ENCODE assay signal across 9 cellular contexts in genomic region chr19:54201980-54202379, GRCh38. TPM values are rescaled to one million over a fixed set of nuclear protein-coding genes. Genes with fewer than 3 reads are reported as not detected.
A peak's percentile ranks its signal among the peaks of the same experiment; 100 is the strongest.
DNase-seq lines count a peak whose midpoint lies in the region; ATAC-seq, FAIRE-seq and TF ChIP-seq lines count a peak whose summit lies in the region.
"Had no signal": no experiment of that assay in that cellular context is flagged by ENCODE, and none has a peak within 500 bp of the region (broad histone marks: within the 10 kb centered on the region; RNA-seq: fewer than 3 reads in every experiment).

No MANE protein-coding gene starts in this region.

- H2BK12ac ChIP-seq in H1 (ENCODE audit: low read depth, low read length) = no peak overlapping the region

- no peak overlapping the region for H2BK120ac ChIP-seq in H1 (replicated peaks; ENCODE audit: low read depth, low read length)

- H4K5ac ChIP-seq in H1 (ENCODE audit: insufficient read length, low read depth, low read length) = no peak overlapping the region

- no peaks in the 10 kb centered on the region for H3K27me3 ChIP-seq in CD4-positive, alpha-beta memory T cell (ENCODE audit: insufficient read depth, low read length)
- no peaks in the 10 kb centered on the region for H3K27me3 ChIP-seq in NT2/D1 (ENCODE audit: insufficient read depth, insufficient read length)
- no peaks in the 10 kb centered on the region for H3K27me3 ChIP-seq in H1 (replicated peaks in 1 of 4; ENCODE audit: control insufficient read depth in 3 of 4, extremely low read depth in 1 of 4, insufficient read depth in 3 of 4, low read length in 3 of 4)
- no peaks in the 10 kb centered on the region for H3K27me3 ChIP-seq in neuron (ENCODE audit: insufficient read depth, low read length)

- peak overlapping the region; percentile 60 to 90 for H3K4me2 ChIP-seq in H1 (ENCODE audit: insufficient read depth in 1 of 2, low read depth in 2 of 2, low read length in 2 of 2)

- peak overlapping the region; percentile 96 to 100 (median 99) for H3K4me3 Mint-ChIP-seq in CD4-positive, alpha-beta memory T cell

- WGBS in H1 (ENCODE audit: extremely low coverage in 1 of 2, insufficient coverage in 1 of 2, insufficient read length in 1 of 2, insufficient replicate concordance in 2 of 2, low coverage in 1 of 2, low lambda C conversion rate in 2 of 2, missing lambda C conversion rate in 1 of 2), 2 experiments = 78% methylated on average over 13 of the region's 13 CpGs; no CpG with 5 or more reads in 1 of the 2 experiments

- no peak overlapping the region for H4K91ac ChIP-seq in H1 (replicated peaks; ENCODE audit: insufficient read length, low read length)

- H3K36me3 Mint-ChIP-seq in CD4-positive, alpha-beta memory T cell = peaks cover 48 to 58% of the 10 kb centered on the region in 2 donors

- no peak for TF ChIP-seq CTCF in H1 (IDR thresholded peaks at IDR 0.05; ENCODE audit: control extremely low read depth in 1 of 3, insufficient read depth in 1 of 3, low read depth in 1 of 3, low read length in 3 of 3)

- TF ChIP-seq EP300 in H1 (IDR thresholded peaks at IDR 0.05; ENCODE audit: borderline replicate concordance in 1 of 2, low read depth in 2 of 2, low read length in 2 of 2) = no peak

- peak overlapping the region in 6 of 7 donors; percentile 98 to 100 (median 99) for H3K27ac Mint-ChIP-seq in CD4-positive, alpha-beta memory T cell

- H3K79me2 ChIP-seq in H1 (ENCODE audit: control insufficient read depth in 1 of 2, insufficient read depth in 2 of 2, low read length in 2 of 2) = peaks cover 32 to 64% of the 10 kb centered on the region in 2 experiments

- no peak overlapping the region for H2AK5ac ChIP-seq in H1 (ENCODE audit: low read depth, low read length)

- DNase-seq in CD4-positive, alpha-beta memory T cell = no peak
- DNase-seq in NT2/D1 (ENCODE audit: low read depth, low spot score) (no peak), H1 (ENCODE audit: low read depth in 1 of 2, low spot score in 2 of 2) (no peak), NCI-H187 (lab: John Stamatoyannopoulos, UW) (no peak), NCI-H2196 treated with DMSO at 0.1 percent for 48 hours (lab: John Stamatoyannopoulos, UW; ENCODE audit: unreplicated experiment) (no peak)
- no peak for DNase-seq in stimulated activated CD4-positive, alpha-beta T cell treated with anti-CD3 and anti-CD28 coated beads, Interleukin-2, amount 100 ng/mL, for 24 hours

- H3K9ac ChIP-seq in NT2/D1 (ENCODE audit: insufficient read length, low read depth) = peak overlapping the region; percentile 98
- peak overlapping the region; percentile 98 to 99 (median 98) for H3K9ac ChIP-seq in H1 (replicated peaks in 1 of 4; ENCODE audit: extremely low read depth in 1 of 4, low read depth in 3 of 4, low read length in 3 of 4)

- POLR2A ChIA-PET in CD4-positive, alpha-beta memory T cell (lab: Charles Lee; ENCODE audit: partially characterized antibody) = interaction anchor here (0.7 to 9.8 kb wide), 8 partner anchors 8 to 84 kb away, joined by 3 to 256 read pairs (median 6); partner anchors contain the start of genes LENG1, MBOAT7 and TSEN34
- POLR2A ChIA-PET in H1 (lab: Charles Lee; ENCODE audit: partially characterized antibody) = interaction anchor here (0.9 to 28.7 kb wide), 25 partner anchors 5 to 260 kb away, joined by 3 to 909 read pairs (median 6); partner anchors contain the start of genes LILRB2, LILRB3, LILRB5 and MBOAT7

- H3K9me3 Mint-ChIP-seq in CD4-positive, alpha-beta memory T cell = peaks cover 0 to 4% (median 0%) of the 10 kb centered on the region in 8 donors

- peaks cover 34 to 74% (median 51%) of the 10 kb centered on the region in 4 donors for H3K4me1 Mint-ChIP-seq in CD4-positive, alpha-beta memory T cell

- H3K4me3 ChIP-seq in CD4-positive, alpha-beta memory T cell (ENCODE audit: low read length in 2 of 2) = peak overlapping the region; percentile 95
- H3K4me3 ChIP-seq in NT2/D1 (ENCODE audit: insufficient read length, low read depth) = peak overlapping the region; percentile 91
- peak overlapping the region; percentile 81 to 96 (median 93) for H3K4me3 ChIP-seq in H1 (ENCODE audit: extremely low read depth in 1 of 4, insufficient read depth in 2 of 4, low read depth in 3 of 4, low read length in 4 of 4)
- peak overlapping the region; percentile 85 for H3K4me3 ChIP-seq in neuron (ENCODE audit: low read length)

- no peak overlapping the region for H4K8ac ChIP-seq in H1 (ENCODE audit: extremely low read depth, insufficient read depth, low read length)

- H2BK15ac ChIP-seq in H1 (ENCODE audit: low read length) = no peak overlapping the region

- peaks cover 46 to 51% of the 10 kb centered on the region in 2 experiments for H4K20me1 ChIP-seq in H1 (replicated peaks in 1 of 2; ENCODE audit: control insufficient read depth in 1 of 2, insufficient read depth in 2 of 2, low read length in 2 of 2)

- H3K79me1 ChIP-seq in H1 (ENCODE audit: low read depth, low read length) = peaks cover 14% of the 10 kb centered on the region

- H3K14ac ChIP-seq in H1 (ENCODE audit: insufficient read length) = no peak overlapping the region

- H3K56ac ChIP-seq in H1 (replicated peaks; ENCODE audit: insufficient read length, low read depth, low read length) = no peak overlapping the region

- no peak for TF ChIP-seq RAD21 in H1 (IDR thresholded peaks at IDR 0.05 in 1 of 2, conservative IDR thresholded peaks at IDR 0.05 in 1 of 2; ENCODE audit: low read depth in 2 of 2, low read length in 2 of 2)

- H2AFZ ChIP-seq in H1 (ENCODE audit: low read length) (no peak overlapping the region), neuron (ENCODE audit: low read depth, low read length) (no peak overlapping the region)

- H3K23me2 ChIP-seq in H1 (ENCODE audit: low read depth, low read length) = peaks cover 20% of the 10 kb centered on the region

- peaks cover 62% of the 10 kb centered on the region for H3K4me1 ChIP-seq in CD4-positive, alpha-beta memory T cell (ENCODE audit: insufficient read depth, low read length)
- H3K4me1 ChIP-seq in NT2/D1 (ENCODE audit: insufficient read depth, insufficient read length) (peaks cover 13% of the 10 kb centered on the region), H1 (replicated peaks in 1 of 4; ENCODE audit: control insufficient read depth in 3 of 4, insufficient read depth in 4 of 4, low read length in 3 of 4) (peaks cover 12 to 25% (median 17%) of the 10 kb centered on the region in 4 experiments), neuron (ENCODE audit: insufficient read depth, low read length) (peaks cover 23% of the 10 kb centered on the region)

- no peak overlapping the region for H3K18ac ChIP-seq in H1 (ENCODE audit: extremely low read depth, low read length)

- CTCF ChIA-PET in CD4-positive, alpha-beta memory T cell (lab: Charles Lee; ENCODE audit: partially characterized antibody) = interaction anchor here (1.7 to 10.4 kb wide), 2 partner anchors 12 to 33 kb away, joined by 6 to 56 read pairs; partner anchors contain the start of genes MBOAT7 and TSEN34
- CTCF ChIA-PET in H1 (lab: Charles Lee; ENCODE audit: partially characterized antibody) = interaction anchor here (0.6 to 2.9 kb wide), 4 partner anchors 9 to 1322 kb away, joined by 3 to 7 read pairs (median 6); partner anchors contain the start of gene TMC4

- ATAC-seq in GM19035 (IDR thresholded peaks at IDR 0.05; ENCODE audit: unreplicated experiment) = no peak

- no peaks in the 10 kb centered on the region for H3K27me3 Mint-ChIP-seq in CD4-positive, alpha-beta memory T cell

- H3K9me3 ChIP-seq in CD4-positive, alpha-beta memory T cell (ENCODE audit: control insufficient read depth in 1 of 2, low read length in 2 of 2) = no peaks in the 10 kb centered on the region
- H3K9me3 ChIP-seq in NT2/D1 (ENCODE audit: insufficient read depth, low read length) (no peaks in the 10 kb centered on the region), H1 (ENCODE audit: insufficient read depth in 2 of 2, low read depth in 1 of 2, low read length in 1 of 2) (no peaks in the 10 kb centered on the region), neuron (ENCODE audit: low read length) (no peaks in the 10 kb centered on the region)

- intact Hi-C loops in CD4-positive, alpha-beta memory T cell (cut with micrococcal nuclease) = loop anchor here (5.0 kb wide), 2 partner anchors 245 to 770 kb away; partner anchors contain the start of genes LENG8 and ZNF761

- H2BK5ac ChIP-seq in H1 (ENCODE audit: low read depth, low read length) = no peak overlapping the region

- H3K4ac ChIP-seq in H1 (replicated peaks; ENCODE audit: insufficient read length, low read depth, low read length) = no peak overlapping the region

- H3K27ac ChIP-seq in CD4-positive, alpha-beta memory T cell (ENCODE audit: low read depth, low read length) = peak overlapping the region; percentile 89
- H3K27ac ChIP-seq in H1 (ENCODE audit: low read depth, low read length) = no peak overlapping the region

- no peak overlapping the region for H3K23ac ChIP-seq in H1 (ENCODE audit: insufficient read length)

- no peak for TF ChIP-seq POLR2A in H1 (IDR thresholded peaks at IDR 0.05; ENCODE audit: control extremely low read depth in 1 of 2, low read depth in 2 of 2, low read length in 2 of 2)

- no peak for FAIRE-seq in H1 (lab: Jason Lieb, UNC)

- no peak overlapping the region for H2BK20ac ChIP-seq in H1 (ENCODE audit: low read length)

- H3K36me3 ChIP-seq in CD4-positive, alpha-beta memory T cell (ENCODE audit: insufficient read depth, low read length) = peaks cover 53% of the 10 kb centered on the region
- H3K36me3 ChIP-seq in NT2/D1 (ENCODE audit: insufficient read depth, insufficient read length, low read length) (peaks cover 71% of the 10 kb centered on the region), H1 (ENCODE audit: control insufficient read depth in 2 of 4, insufficient read depth in 4 of 4, low read length in 3 of 4) (peaks cover 41 to 58% (median 51%) of the 10 kb centered on the region in 4 experiments), neuron (ENCODE audit: insufficient read depth, low read length) (peaks cover 56% of the 10 kb centered on the region)

RNA-seq across cellular contexts. Expression of gene RPS9, which starts 1.3 kb away (rescaled TPM):
- total RNA-seq in CD4-positive, alpha-beta memory T cell = 1,000 to 10,000 TPM; 1,117 to 1,127 TPM
- 1,000 to 10,000 TPM in 1 of 2 donors, 100 to 1,000 TPM in 1; 924 to 1,042 TPM for polyA plus RNA-seq in CD4-positive, alpha-beta memory T cell
- total RNA-seq in H1 (2021; fragmentation: NEBNext Ultra II Directional; extraction: Animal tissue kit (Norgen Biotek cat#: 25700)) = 1,609 and 1,661 TPM in 2 replicates
- polyA plus RNA-seq in H1 (2011; rRNA removed) = 4,172 and 4,900 TPM in 2 replicates
- polyA plus RNA-seq in H1 (2011; cell fraction: cytosol; rRNA removed) = 5,332 TPM
- polyA plus RNA-seq in H1 (2011; cell fraction: nucleus; rRNA removed) = 5,270 TPM
- polyA plus RNA-seq in H1 (2012, experiment 1 of 2) = 3,362 to 4,178 TPM (median 3,966 TPM) in 4 replicates
- polyA plus RNA-seq in H1 (2012, experiment 2 of 2) = 9,430 TPM
- polyA plus RNA-seq in H1 (2013, experiment 1 of 2) = 2,233 TPM
- 2,125 TPM for polyA plus RNA-seq in H1 (2013, experiment 2 of 2)
- polyA minus RNA-seq in H1 (2011; rRNA and poly(A)+ RNA removed) = 567 and 625 TPM in 2 replicates
- 569 TPM for polyA minus RNA-seq in H1 (2011; cell fraction: cytosol; rRNA and poly(A)+ RNA removed)
- polyA minus RNA-seq in H1 (2011; cell fraction: nucleus; rRNA and poly(A)+ RNA removed) = 727 TPM

RNA-seq across cellular contexts. Expression of gene TSEN34, which starts 10.9 kb away (rescaled TPM):
- 10 to 100 TPM; 23.2 to 25.8 TPM for total RNA-seq in CD4-positive, alpha-beta memory T cell
- polyA plus RNA-seq in CD4-positive, alpha-beta memory T cell = 10 to 100 TPM; 20.3 to 39.6 TPM
- 22.5 and 24.2 TPM in 2 replicates for total RNA-seq in H1 (2021; fragmentation: NEBNext Ultra II Directional; extraction: Animal tissue kit (Norgen Biotek cat#: 25700))
- 52.3 and 55.4 TPM in 2 replicates for polyA plus RNA-seq in H1 (2011; rRNA removed)
- 35.5 TPM for polyA plus RNA-seq in H1 (2011; cell fraction: cytosol; rRNA removed)
- 34.2 TPM for polyA plus RNA-seq in H1 (2011; cell fraction: nucleus; rRNA removed)
- polyA plus RNA-seq in H1 (2012, experiment 1 of 2) = 10.7 to 23.5 TPM (median 21.4 TPM) in 4 replicates
- 30.6 TPM for polyA plus RNA-seq in H1 (2012, experiment 2 of 2)
- 23.3 TPM for polyA plus RNA-seq in H1 (2013, experiment 1 of 2)
- 23.9 TPM for polyA plus RNA-seq in H1 (2013, experiment 2 of 2)
- 9.1 and 15.3 TPM in 2 replicates for polyA minus RNA-seq in H1 (2011; rRNA and poly(A)+ RNA removed)
- 14.9 TPM for polyA minus RNA-seq in H1 (2011; cell fraction: cytosol; rRNA and poly(A)+ RNA removed)
- polyA minus RNA-seq in H1 (2011; cell fraction: nucleus; rRNA and poly(A)+ RNA removed) = 13.4 TPM

RNA-seq across cellular contexts. Expression of gene MBOAT7, which starts 12.6 kb away (rescaled TPM):
- total RNA-seq in CD4-positive, alpha-beta memory T cell = 10 to 100 TPM; 46.4 to 55.5 TPM
- 10 to 100 TPM; 16.0 to 28.7 TPM for polyA plus RNA-seq in CD4-positive, alpha-beta memory T cell
- 90.9 and 103 TPM in 2 replicates for total RNA-seq in H1 (2021; fragmentation: NEBNext Ultra II Directional; extraction: Animal tissue kit (Norgen Biotek cat#: 25700))
- polyA plus RNA-seq in H1 (2011; rRNA removed) = 85.5 and 147 TPM in 2 replicates
- 55.1 TPM for polyA plus RNA-seq in H1 (2011; cell fraction: cytosol; rRNA removed)
- polyA plus RNA-seq in H1 (2011; cell fraction: nucleus; rRNA removed) = 111 TPM
- polyA plus RNA-seq in H1 (2012, experiment 1 of 2) = 67.8 to 94.5 TPM (median 90.7 TPM) in 4 replicates
- 98.0 TPM for polyA plus RNA-seq in H1 (2012, experiment 2 of 2)
- polyA plus RNA-seq in H1 (2013, experiment 1 of 2) = 186 TPM
- polyA plus RNA-seq in H1 (2013, experiment 2 of 2) = 198 TPM
- polyA minus RNA-seq in H1 (2011; rRNA and poly(A)+ RNA removed) = 25.7 and 31.5 TPM in 2 replicates
- 60.0 TPM for polyA minus RNA-seq in H1 (2011; cell fraction: cytosol; rRNA and poly(A)+ RNA removed)
- polyA minus RNA-seq in H1 (2011; cell fraction: nucleus; rRNA and poly(A)+ RNA removed) = 54.3 TPM

RNA-seq across cellular contexts. Expression of gene LILRB3, which starts 20.8 kb away (rescaled TPM):
- total RNA-seq in CD4-positive, alpha-beta memory T cell = 1 to 10 TPM; 8.8 to 9.1 TPM
- polyA plus RNA-seq in CD4-positive, alpha-beta memory T cell = 1 to 10 TPM in 1 of 2 donors, under 1 TPM in 1; 0.97 to 5.8 TPM
- total RNA-seq in H1 (2021; fragmentation: NEBNext Ultra II Directional; extraction: Animal tissue kit (Norgen Biotek cat#: 25700)) = not detected in 2 replicates
- not detected in 2 replicates for polyA plus RNA-seq in H1 (2011; rRNA removed)
- not detected for polyA plus RNA-seq in H1 (2011; cell fraction: cytosol; rRNA removed)
- polyA plus RNA-seq in H1 (2011; cell fraction: nucleus; rRNA removed) = not detected
- 0.08 to 0.80 TPM (median 0.11 TPM) in 4 replicates for polyA plus RNA-seq in H1 (2012, experiment 1 of 2)
- 0.12 TPM for polyA plus RNA-seq in H1 (2012, experiment 2 of 2)
- polyA plus RNA-seq in H1 (2013, experiment 1 of 2) = not detected
- polyA plus RNA-seq in H1 (2013, experiment 2 of 2) = not detected
- polyA minus RNA-seq in H1 (2011; rRNA and poly(A)+ RNA removed) = not detected in 2 replicates
- not detected for polyA minus RNA-seq in H1 (2011; cell fraction: cytosol; rRNA and poly(A)+ RNA removed)
- not detected for polyA minus RNA-seq in H1 (2011; cell fraction: nucleus; rRNA and poly(A)+ RNA removed)

RNA-seq across cellular contexts. Expression of gene TMC4, which starts 29.0 kb away (rescaled TPM):
- 1 to 10 TPM in 1 of 2 experiments, under 1 TPM in 1; 0.61 to 1.1 TPM for total RNA-seq in CD4-positive, alpha-beta memory T cell
- polyA plus RNA-seq in CD4-positive, alpha-beta memory T cell = 1 to 10 TPM in 1 of 2 donors, under 1 TPM in 1; 0.71 to 3.3 TPM
- total RNA-seq in H1 (2021; fragmentation: NEBNext Ultra II Directional; extraction: Animal tissue kit (Norgen Biotek cat#: 25700)) = 5.5 and 6.8 TPM in 2 replicates
- polyA plus RNA-seq in H1 (2011; rRNA removed) = 6.3 and 12.8 TPM in 2 replicates
- polyA plus RNA-seq in H1 (2011; cell fraction: cytosol; rRNA removed) = 4.3 TPM
- 15.9 TPM for polyA plus RNA-seq in H1 (2011; cell fraction: nucleus; rRNA removed)
- 6.0 to 13.0 TPM (median 9.6 TPM) in 4 replicates for polyA plus RNA-seq in H1 (2012, experiment 1 of 2)
- 4.5 TPM for polyA plus RNA-seq in H1 (2012, experiment 2 of 2)
- polyA plus RNA-seq in H1 (2013, experiment 1 of 2) = 4.2 TPM
- 5.4 TPM for polyA plus RNA-seq in H1 (2013, experiment 2 of 2)
- polyA minus RNA-seq in H1 (2011; rRNA and poly(A)+ RNA removed) = 0.57 and 0.85 TPM in 2 replicates
- not detected for polyA minus RNA-seq in H1 (2011; cell fraction: cytosol; rRNA and poly(A)+ RNA removed)
- 2.9 TPM for polyA minus RNA-seq in H1 (2011; cell fraction: nucleus; rRNA and poly(A)+ RNA removed)
- total RNA-seq: SK-MEL-5 had no signal
